1 cellular context compared by ENCODE assay signal in the genomic region with DNA sequence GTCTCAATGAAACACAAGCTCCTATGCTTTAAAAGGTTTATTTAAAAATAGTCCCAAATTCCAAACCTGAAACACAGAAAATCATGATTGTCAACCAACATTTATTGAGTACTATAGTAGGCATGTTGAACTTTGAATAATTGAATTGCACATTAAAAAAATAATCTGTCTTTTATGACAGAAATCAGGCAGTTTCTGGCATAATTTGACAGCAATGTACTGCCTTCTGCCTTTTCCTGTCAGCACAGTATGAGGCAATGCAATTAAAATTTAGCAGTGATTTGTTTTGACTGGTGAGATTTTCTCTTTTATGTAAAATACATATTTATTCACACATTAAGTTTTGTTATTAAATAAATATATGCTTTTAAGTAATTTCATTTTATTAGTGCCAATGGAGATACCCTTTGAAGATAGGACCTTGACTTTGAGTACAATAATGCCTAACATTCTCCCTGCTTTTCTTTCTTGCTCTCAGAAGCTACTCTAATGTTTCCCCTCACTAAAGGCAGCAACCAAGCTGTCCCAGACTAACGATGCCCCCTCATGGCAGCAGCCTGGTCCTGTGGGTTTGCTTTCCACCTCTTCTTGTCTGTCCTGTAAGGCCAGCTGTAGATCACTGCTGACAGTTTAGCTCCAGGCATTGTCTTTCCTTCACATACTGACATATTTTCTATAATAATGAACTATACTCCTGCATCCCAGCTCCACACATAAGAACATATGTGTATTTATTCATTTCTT.
TF ChIP-seq lines count a peak whose summit lies in the region.

No MANE protein-coding gene starts in this region.

TF ChIP-seq in GM12878, 131 proteins besides CTCF, POLR2A, EP300 and RAD21 (continued from another document):
- no peak for TF ChIP-seq ATF3 (IDR thresholded peaks at IDR 0.05; ENCODE audit: borderline replicate concordance, extremely low read depth, low read depth, low read length)
